In the genomic region with DNA sequence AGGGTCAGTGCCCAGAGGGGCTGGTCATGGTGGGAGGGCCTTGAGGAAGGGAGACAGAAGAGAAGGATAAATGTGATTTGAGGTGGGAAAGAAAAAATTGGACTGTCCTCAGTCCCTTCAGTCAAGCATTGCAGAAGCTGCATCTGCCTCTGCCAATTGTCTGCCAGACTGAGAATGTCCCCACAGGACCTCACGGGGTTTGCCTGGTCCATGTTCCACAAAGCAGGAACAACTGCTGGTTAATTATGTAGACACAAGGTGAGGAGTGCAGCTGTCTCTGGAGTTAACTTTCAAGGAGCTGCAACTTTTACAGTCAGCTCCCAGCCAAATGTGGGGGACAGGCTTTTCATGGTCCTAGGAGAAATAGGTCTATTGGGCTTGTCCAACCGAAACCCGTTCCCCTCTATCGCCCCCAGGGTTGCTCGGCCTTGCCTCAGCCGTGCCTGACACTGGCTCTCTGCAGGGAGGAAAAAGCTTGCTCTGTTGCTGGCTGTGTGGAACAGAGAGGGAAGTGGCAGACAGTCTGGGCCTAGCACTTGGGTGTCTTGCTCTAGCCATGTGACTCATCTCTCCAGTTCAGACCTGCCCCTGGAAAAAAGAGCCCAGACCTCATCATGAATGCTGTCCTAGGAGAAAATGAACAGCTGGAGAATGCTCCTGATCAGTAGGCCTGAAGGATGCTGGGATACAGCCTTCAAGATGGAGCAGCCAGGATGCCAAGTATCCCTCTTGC, we compare ENCODE assay signal across 18 cellular contexts. TPM values are rescaled to one million over a fixed set of nuclear protein-coding genes. Genes with fewer than 3 reads are reported as not detected.
DNase-seq lines count a peak whose midpoint lies in the region; ATAC-seq, FAIRE-seq and TF ChIP-seq lines count a peak whose summit lies in the region.
"Had no signal": no experiment of that assay in that cellular context is flagged by ENCODE, and none has a peak within 500 bp of the region (broad histone marks: within the 10 kb centered on the region; RNA-seq: fewer than 3 reads in every experiment).

No MANE protein-coding gene starts in this region.

- H3K18ac ChIP-seq in mesendoderm (ENCODE audit: low read length): no peak overlapping the region

- H3K4me3 ChIP-seq in bronchial epithelial cell (ENCODE audit: low read depth, low read length) (no peak overlapping the region), mesendoderm (ENCODE audit: low read length) (no peak overlapping the region)
- H3K4me3 ChIP-seq in effector memory CD4-positive, alpha-beta T cell (ENCODE audit: insufficient read depth, low read depth, low read length, poor library complexity, severe bottlenecking): no peak overlapping the region
- H3K4me3 ChIP-seq: tibial nerve had no signal

- peak; percentile 84 for FAIRE-seq in bronchial epithelial cell (lab: Jason Lieb, UNC)
- FAIRE-seq: HTR-8/SVneo had no signal

- H3K4me1 ChIP-seq in mesendoderm (ENCODE audit: control insufficient read depth, low read depth, low read length): no peaks in the 10 kb centered on the region
- no peaks in the 10 kb centered on the region for H3K4me1 ChIP-seq in effector memory CD4-positive, alpha-beta T cell (ENCODE audit: control insufficient read depth, insufficient read depth, low read length, poor library complexity, severe bottlenecking)
- H3K4me1 ChIP-seq: tibial nerve had no signal

- H2AK5ac ChIP-seq in mesendoderm (ENCODE audit: low read length): no peak overlapping the region

- H2BK5ac ChIP-seq in mesendoderm (ENCODE audit: low read length): no peak overlapping the region

- H3K4ac ChIP-seq in mesendoderm (ENCODE audit: low read depth, low read length): no peak overlapping the region

- H3K4me2 ChIP-seq in mesendoderm (ENCODE audit: low read length): no peak overlapping the region
- H3K4me2 ChIP-seq: SK-N-SH had no signal

- TF ChIP-seq CTCF in bronchial epithelial cell (IDR thresholded peaks at IDR 0.05; ENCODE audit: insufficient read depth, low read length, severe bottlenecking): no peak

- H3K79me1 ChIP-seq in mesendoderm (ENCODE audit: low read length): no peaks in the 10 kb centered on the region

- ATAC-seq in GM18517 (IDR thresholded peaks at IDR 0.05; ENCODE audit: unreplicated experiment): no peak
- ATAC-seq: right cardiac atrium had no signal

- H3K23ac ChIP-seq in mesendoderm (ENCODE audit: low read length): no peak overlapping the region

- POLR2A ChIA-PET in activated CD4-positive, alpha-beta memory T cell treated with anti-CD3 and anti-CD28 coated beads, Interleukin-2, amount 10 ng/mL, durations not matched to agents 7 days and 5 days (lab: Charles Lee): no interaction called here

- peaks cover 25% of the 10 kb centered on the region for H3K27me3 Mint-ChIP-seq in activated CD4-positive, alpha-beta memory T cell treated with anti-CD3 and anti-CD28 coated beads, Interleukin-2, amount 10 ng/mL, durations not matched to agents 7 days and 5 days

- no peak overlapping the region for H2BK120ac ChIP-seq in mesendoderm (ENCODE audit: low read depth, low read length)

- H3K9me3 ChIP-seq in effector memory CD4-positive, alpha-beta T cell (ENCODE audit: control insufficient read depth, low read length): no peaks in the 10 kb centered on the region
- H3K9me3 ChIP-seq: SK-N-SH, tibial nerve had no signal

- no peak overlapping the region for H3K4me3 Mint-ChIP-seq in activated CD4-positive, alpha-beta memory T cell treated with anti-CD3 and anti-CD28 coated beads, Interleukin-2, amount 10 ng/mL, durations not matched to agents 7 days and 5 days

- peak; percentile 22 for DNase-seq in AG08395 (ENCODE audit: low spot score)
- peak; percentile 70 to 77 for DNase-seq in Kasumi-1 (lab: John Stamatoyannopoulos, UW)
- DNase-seq in bronchial epithelial cell (ENCODE audit: low read depth): peak; percentile 87
- DNase-seq in mesendoderm: peak; percentile 7
- DNase-seq in activated CD4-positive, alpha-beta memory T cell treated with anti-CD3 and anti-CD28 coated beads, Interleukin-2, amount 10 ng/mL, durations not matched to agents 7 days and 5 days: no peak
- DNase-seq in effector memory CD4-positive, alpha-beta T cell: no peak
- no peak for DNase-seq in HuH-7 (ENCODE audit: low spot score)
- DNase-seq: activated effector memory CD4-positive, alpha-beta T cell treated with Interleukin-2 at 50 U/mL for 16 hours; amniotic stem cell; erythroblast; NCI-H1092; NCI-H2227 treated with DMSO at 0.1 percent for 48 hours; right cardiac atrium; SK-N-SH had no signal

- H2BK15ac ChIP-seq in mesendoderm (replicated peaks; ENCODE audit: low read depth): no peak overlapping the region

- H3K36me3 Mint-ChIP-seq in activated CD4-positive, alpha-beta memory T cell treated with anti-CD3 and anti-CD28 coated beads, Interleukin-2, amount 10 ng/mL, durations not matched to agents 7 days and 5 days (ENCODE audit: low read depth): no peaks in the 10 kb centered on the region

- no peaks in the 10 kb centered on the region for H3K79me2 ChIP-seq in mesendoderm (ENCODE audit: control insufficient read depth, insufficient read depth, low read length)

- no peak overlapping the region for H3K9ac ChIP-seq in mesendoderm (ENCODE audit: low read length)
- H3K9ac ChIP-seq: SK-N-SH had no signal

- H3K27me3 ChIP-seq in bronchial epithelial cell (ENCODE audit: control insufficient read depth, insufficient read depth, low read length) (no peaks in the 10 kb centered on the region), mesendoderm (ENCODE audit: insufficient read depth, low read length, poor library complexity) (no peaks in the 10 kb centered on the region)
- H3K27me3 ChIP-seq in effector memory CD4-positive, alpha-beta T cell (replicated peaks; ENCODE audit: control insufficient read depth, insufficient read depth, low read length, poor library complexity, severe bottlenecking): no peaks in the 10 kb centered on the region
- H3K27me3 ChIP-seq: tibial nerve had no signal

- WGBS in mesendoderm (ENCODE audit: extremely low coverage, insufficient coverage, low lambda C conversion rate): no CpG with 5 or more reads among the region's 6 CpGs

- H3K4me1 Mint-ChIP-seq in activated CD4-positive, alpha-beta memory T cell treated with anti-CD3 and anti-CD28 coated beads, Interleukin-2, amount 10 ng/mL, durations not matched to agents 7 days and 5 days: no peaks in the 10 kb centered on the region

- no peak overlapping the region for H3K27ac ChIP-seq in mesendoderm (ENCODE audit: low read depth, low read length)
- no peak overlapping the region for H3K27ac ChIP-seq in effector memory CD4-positive, alpha-beta T cell (ENCODE audit: insufficient read depth, low read length, poor library complexity, severe bottlenecking)
- H3K27ac ChIP-seq: tibial nerve had no signal

- H3K9me3 Mint-ChIP-seq in activated CD4-positive, alpha-beta memory T cell treated with anti-CD3 and anti-CD28 coated beads, Interleukin-2, amount 10 ng/mL, durations not matched to agents 7 days and 5 days: no peaks in the 10 kb centered on the region

- H4K8ac ChIP-seq in mesendoderm (ENCODE audit: low read depth, low read length): no peak overlapping the region

- CTCF ChIA-PET in activated CD4-positive, alpha-beta memory T cell treated with anti-CD3 and anti-CD28 coated beads, Interleukin-2, amount 10 ng/mL, durations not matched to agents 7 days and 5 days (lab: Charles Lee): no interaction called here

- H3K56ac ChIP-seq in mesendoderm (ENCODE audit: low read length): no peak overlapping the region

- H3K36me3 ChIP-seq in bronchial epithelial cell (ENCODE audit: control insufficient read depth, insufficient read depth, low read length): no peaks in the 10 kb centered on the region
- H3K36me3 ChIP-seq in mesendoderm (ENCODE audit: control insufficient read depth, insufficient read depth, low read length): no peaks in the 10 kb centered on the region
- H3K36me3 ChIP-seq in effector memory CD4-positive, alpha-beta T cell (ENCODE audit: control insufficient read depth, insufficient read depth, low read length): no peaks in the 10 kb centered on the region
- H3K36me3 ChIP-seq: tibial nerve had no signal

- no peak overlapping the region for H4K5ac ChIP-seq in mesendoderm (ENCODE audit: low read length)

- H3K27ac Mint-ChIP-seq in activated CD4-positive, alpha-beta memory T cell treated with anti-CD3 and anti-CD28 coated beads, Interleukin-2, amount 10 ng/mL, durations not matched to agents 7 days and 5 days: no peak overlapping the region

RNA-seq across cellular contexts. Expression of gene PAX8, which starts 31.1 kb away (rescaled TPM):
- total RNA-seq in bronchial epithelial cell: 3.5 TPM in 1 of 2 replicates, not detected in the other
- 0.06 TPM for polyA plus RNA-seq in mesendoderm (2013, experiment 1 of 2)
- polyA plus RNA-seq in mesendoderm (2013, experiment 2 of 2): 0.08 TPM
- 1 to 10 TPM; 1.7 TPM for total RNA-seq in activated CD4-positive, alpha-beta memory T cell treated with anti-CD3 and anti-CD28 coated beads, Interleukin-2, amount 10 ng/mL, durations not matched to agents 7 days and 5 days
- polyA plus RNA-seq: neural cell had no signal

Comparison
In these comparisons a context has a peak if more than half of its experiments do, and no peak if none do; other contexts are left out.
1. DNase-seq: peak in AG08395 (single experiment), Kasumi-1 (2 of 2), bronchial epithelial cell (single experiment) and mesendoderm (single experiment); none in activated CD4-positive, alpha-beta memory T cell treated with anti-CD3 and anti-CD28 coated beads, Interleukin-2, amount 10 ng/mL, durations not matched to agents 7 days and 5 days (single experiment), effector memory CD4-positive, alpha-beta T cell (0 of 3) and HuH-7 (single experiment).